ENCODE assay signal across 26 cellular contexts in genomic region chr3:188658606-188659005, GRCh38.
DNase-seq lines count a peak whose midpoint lies in the region; ATAC-seq, FAIRE-seq and TF ChIP-seq lines count a peak whose summit lies in the region.
"Had no signal": no experiment of that assay in that cellular context is flagged by ENCODE, and none has a peak within 500 bp of the region (broad histone marks: within the 10 kb centered on the region; RNA-seq: fewer than 3 reads in every experiment).

No MANE protein-coding gene starts in this region.

- peak; percentile 20 for FAIRE-seq in H54 (lab: Jason Lieb, UNC)
- FAIRE-seq: A204.1, G401.6, GM12891 had no signal

- no peaks in the 10 kb centered on the region for H3K36me3 ChIP-seq in left lung
- H3K36me3 ChIP-seq: BE2C, BLaER1 had no signal

- in situ Hi-C loops in G401 (cut with HindIII; ENCODE audit: low sequenced_read_pairs): no loop called here

- peak; percentile 74 for DNase-seq in G401 (ENCODE audit: low spot score)
- DNase-seq in H54 (ENCODE audit: insufficient read length, low spot score): no peak
- peak; percentile 38 for DNase-seq in cerebellum (ENCODE audit: low spot score)
- DNase-seq in left lung: no peak
- DNase-seq in NK-92 treated with Interleukin-12 subunit alpha and Interleukin-12 subunit beta, amount 100 ng/mL, for 24 hours (lab: John Stamatoyannopoulos, UW): no peak
- no peak for DNase-seq in activated CD4-positive, alpha-beta T cell treated with anti-CD3 and anti-CD28 coated beads for 1 hour
- DNase-seq: 8988T; ACHN; BE2C; CD4-positive, alpha-beta memory T cell; CD4-positive, CD25-positive, alpha-beta regulatory T cell; CD8-positive, alpha-beta memory T cell; COR-L47; DMS 273 treated with DMSO at 0.1 percent for 48 hours; DMS153; DMS53; DMS79; DND-41; EL; GF-D8 had no signal

- H3K4me1 ChIP-seq in left lung: peaks cover 4 to 7% of the 10 kb centered on the region in 2 donors
- H3K4me1 ChIP-seq: BE2C, BLaER1 had no signal

- intact Hi-C loops in left lung (cut with DNase I): no loop called here

- TF ChIP-seq POLR2A in H54 (IDR thresholded peaks at IDR 0.05; ENCODE audit: low read depth, low read length): no peak

- no peaks in the 10 kb centered on the region for H3K9me3 ChIP-seq in left lung
- H3K9me3 ChIP-seq: BE2C, BLaER1 had no signal

- H3K27me3 ChIP-seq in left lung: no peaks in the 10 kb centered on the region
- H3K27me3 ChIP-seq: BE2C, BLaER1 had no signal

- no peak for TF ChIP-seq CTCF in left lung (IDR thresholded peaks at IDR 0.05)

- ATAC-seq in left lung (peak; percentile 32), GM18511 (IDR thresholded peaks at IDR 0.05; ENCODE audit: unreplicated experiment) (no peak), GM21390 (IDR thresholded peaks at IDR 0.05; ENCODE audit: unreplicated experiment) (no peak)

- no peak overlapping the region for H3K27ac ChIP-seq in left lung
- H3K27ac ChIP-seq: BLaER1 had no signal

- no peak overlapping the region for H3K4me3 ChIP-seq in left lung
- H3K4me3 ChIP-seq: BLaER1 had no signal

Comparison
In these comparisons a context has a peak if more than half of its experiments do, and no peak if none do; other contexts are left out.
1. DNase-seq: peak in G401 (single experiment) and cerebellum (single experiment); none in H54 (single experiment), left lung (0 of 2), NK-92 treated with Interleukin-12 subunit alpha and Interleukin-12 subunit beta, amount 100 ng/mL, for 24 hours (single experiment) and activated CD4-positive, alpha-beta T cell treated with anti-CD3 and anti-CD28 coated beads for 1 hour (single experiment).